In genomic region chr17:44081681-44082080, GRCh38 we compare ENCODE assay signal across 23 cellular contexts. TPM values are rescaled to one million over a fixed set of nuclear protein-coding genes. Genes with fewer than 3 reads are reported as not detected.
DNase-seq lines count a peak whose midpoint lies in the region; ATAC-seq and TF ChIP-seq lines count a peak whose summit lies in the region.
"Had no signal": no experiment of that assay in that cellular context is flagged by ENCODE, and none has a peak within 500 bp of the region (broad histone marks: within the 10 kb centered on the region; RNA-seq: fewer than 3 reads in every experiment).

No MANE protein-coding gene starts in this region.

- H3K9me3 ChIP-seq in GM23248 (ENCODE audit: low read depth) (no peaks in the 10 kb centered on the region), T-helper 17 cell (ENCODE audit: control insufficient read depth, low read length, poor library complexity, severe bottlenecking) (no peaks in the 10 kb centered on the region)
- H3K9me3 ChIP-seq: Peyer's patch, vagina had no signal

- H3K4me1 Mint-ChIP-seq in T-helper 17 cell: peaks cover 10% of the 10 kb centered on the region
- peaks cover 13 to 15% of the 10 kb centered on the region in 2 donors for H3K4me1 Mint-ChIP-seq in stimulated activated naive B cell treated with anti-CD40 and anti-IgM and Interleukin-4, amounts not matched to agents 10 μg/mL and 1 μg/mL and 100 μg/mL, for 72 hours

- peak overlapping the region; percentile 58 for H3K9ac ChIP-seq in GM23248

- no peaks in the 10 kb centered on the region for H3K27me3 Mint-ChIP-seq in T-helper 17 cell
- no peaks in the 10 kb centered on the region for H3K27me3 Mint-ChIP-seq in stimulated activated naive B cell treated with anti-CD40 and anti-IgM and Interleukin-4, amounts not matched to agents 10 μg/mL and 1 μg/mL and 100 μg/mL, for 72 hours
- H3K27me3 Mint-ChIP-seq: naive thymus-derived CD4-positive, alpha-beta T cell had no signal

- no peak overlapping the region for H2AFZ ChIP-seq in GM23248

- DNase-seq in GM23248 (peak; percentile 59), T-helper 17 cell (no peak), fibroblast of mammary gland (ENCODE audit: low read depth) (peak; percentile 70), DMS53 (lab: John Stamatoyannopoulos, UW) (no peak), ecto neural progenitor cell (ENCODE audit: low spot score) (no peak), HuH-7 (ENCODE audit: low spot score) (no peak)
- DNase-seq in stimulated activated naive B cell treated with anti-CD40 and anti-IgM and Interleukin-4, amounts not matched to agents 10 μg/mL and 1 μg/mL and 100 μg/mL, for 72 hours: no peak
- DNase-seq: activated T-cell treated with anti-CD3 and anti-CD28 coated beads, Interleukin-2, amount 50 U/mL, for 1 hour; amniotic stem cell; CD8-positive, alpha-beta T cell; cortex of kidney; GDM1; MV-4-11; naive thymus-derived CD4-positive, alpha-beta T cell; NCI-H1694; NCI-H524 treated with DMSO at 0.1 percent for 48 hours; NK-92 treated with Interleukin-12 subunit alpha and Interleukin-12 subunit beta, amount 100 ng/mL, for 24 hours; occipital lobe; Peyer's patch; stimulated activated CD4-positive, alpha-beta T cell treated with anti-CD3 and anti-CD28 coated beads, Interleukin-1b, Interleukin-23, amount 100 ng/mL, for 48 hours had no signal

- no peaks in the 10 kb centered on the region for H4K20me1 ChIP-seq in GM23248 (ENCODE audit: insufficient read depth)

- in situ Hi-C loops in GM23248 (cut with MboI): no loop called here

- 85 to 90% methylated on average over 3 of the region's 3 CpGs for WGBS in GM23248 (ENCODE audit: low coverage in 1 of 2, low lambda C conversion rate in 2 of 2, missing lambda C conversion rate in 2 of 2), 2 experiments

- TF ChIP-seq CTCF in fibroblast of mammary gland (conservative IDR thresholded peaks at IDR 0.05; ENCODE audit: control insufficient read depth, insufficient read depth, low read depth, low read length): no peak

- peaks cover 15% of the 10 kb centered on the region for H3K4me1 ChIP-seq in GM23248 (ENCODE audit: insufficient read depth)
- H3K4me1 ChIP-seq: Peyer's patch had no signal

- H3K4me3 ChIP-seq in GM23248: no peak overlapping the region
- no peak overlapping the region for H3K4me3 ChIP-seq in fibroblast of mammary gland (ENCODE audit: control insufficient read depth, low read depth, low read length)
- H3K4me3 ChIP-seq: Peyer's patch, vagina had no signal

- H3K36me3 ChIP-seq in GM23248 (ENCODE audit: low read depth): no peaks in the 10 kb centered on the region; the same call in 1 of the 2 replicates

- no peaks in the 10 kb centered on the region for H3K9me2 ChIP-seq in GM23248 (ENCODE audit: insufficient read depth)

- peaks cover 8% of the 10 kb centered on the region; the same call in 1 of the 2 replicates for H3K79me2 ChIP-seq in GM23248 (ENCODE audit: insufficient read depth)

- no peak for ATAC-seq in T-helper 17 cell
- ATAC-seq in stimulated activated naive B cell treated with anti-CD40 and anti-IgM and Interleukin-4, amounts not matched to agents 10 μg/mL and 1 μg/mL and 100 μg/mL, for 72 hours (replicated peaks): no peak
- ATAC-seq: CD8-positive, alpha-beta T cell; naive thymus-derived CD4-positive, alpha-beta T cell had no signal

- peak overlapping the region; percentile 20 for H3K4me2 ChIP-seq in GM23248 (ENCODE audit: unreplicated experiment)

- H3K4me3 Mint-ChIP-seq in T-helper 17 cell: no peak overlapping the region
- H3K4me3 Mint-ChIP-seq in stimulated activated naive B cell treated with anti-CD40 and anti-IgM and Interleukin-4, amounts not matched to agents 10 μg/mL and 1 μg/mL and 100 μg/mL, for 72 hours: no peak overlapping the region
- H3K4me3 Mint-ChIP-seq: CD8-positive, alpha-beta T cell; mesothelial cell of epicardium; naive thymus-derived CD4-positive, alpha-beta T cell; T-helper 1 cell treated with Interleukin-12 subunit alpha and Interleukin-12 subunit beta and Interleukin-4 antibody, amounts not matched to agents 30 μg/mL and 1 μg/mL, for 36 hours had no signal

- peak overlapping the region; percentile 14 for H3K27ac Mint-ChIP-seq in T-helper 17 cell
- peak overlapping the region; percentile 56 for H3K27ac Mint-ChIP-seq in stimulated activated naive B cell treated with anti-CD40 and anti-IgM and Interleukin-4, amounts not matched to agents 10 μg/mL and 1 μg/mL and 100 μg/mL, for 72 hours
- H3K27ac Mint-ChIP-seq: CD8-positive, alpha-beta T cell; mesothelial cell of epicardium; T-helper 1 cell treated with Interleukin-12 subunit alpha and Interleukin-12 subunit beta and Interleukin-4 antibody, amounts not matched to agents 30 μg/mL and 1 μg/mL, for 36 hours had no signal

- H3K9me3 Mint-ChIP-seq in stimulated activated naive B cell treated with anti-CD40 and anti-IgM and Interleukin-4, amounts not matched to agents 10 μg/mL and 1 μg/mL and 100 μg/mL, for 72 hours: no peaks in the 10 kb centered on the region
- H3K9me3 Mint-ChIP-seq: CD8-positive, alpha-beta T cell; mesothelial cell of epicardium; naive thymus-derived CD4-positive, alpha-beta T cell; T-helper 1 cell treated with Interleukin-12 subunit alpha and Interleukin-12 subunit beta and Interleukin-4 antibody, amounts not matched to agents 30 μg/mL and 1 μg/mL, for 36 hours had no signal

- peak overlapping the region; percentile 77 for H3K27ac ChIP-seq in GM23248
- H3K27ac ChIP-seq: Peyer's patch, vagina had no signal

- H3K27me3 ChIP-seq in GM23248 (replicated peaks; ENCODE audit: insufficient read depth): no peaks in the 10 kb centered on the region
- H3K27me3 ChIP-seq: Peyer's patch, vagina had no signal

- H3K36me3 Mint-ChIP-seq in T-helper 17 cell (ENCODE audit: low read depth): peaks cover 4% of the 10 kb centered on the region
- peaks cover 41 to 48% of the 10 kb centered on the region in 2 donors for H3K36me3 Mint-ChIP-seq in stimulated activated naive B cell treated with anti-CD40 and anti-IgM and Interleukin-4, amounts not matched to agents 10 μg/mL and 1 μg/mL and 100 μg/mL, for 72 hours

- peaks cover 12% of the 10 kb centered on the region; the same call in 1 of the 2 replicates for H3F3A ChIP-seq in GM23248 (ENCODE audit: insufficient read depth)

RNA-seq across cellular contexts. Expression of gene G6PC3, which starts 11.1 kb away (rescaled TPM):
- total RNA-seq in GM23248 (2014; rRNA removed; shearing (Covaris generic)): 57.4 and 68.5 TPM in 2 replicates
- polyA plus RNA-seq in GM23248 (2016; fragmentation: Nextera tagmentation; extraction: Ambion mirVana): 121 and 128 TPM in 2 replicates
- total RNA-seq in T-helper 17 cell: 10 to 100 TPM; 10.9 to 13.8 TPM

RNA-seq across cellular contexts. Expression of gene LSM12, which starts 15.2 kb away (rescaled TPM):
- total RNA-seq in GM23248 (2014; rRNA removed; shearing (Covaris generic)): 36.1 and 49.4 TPM in 2 replicates
- 122 and 125 TPM in 2 replicates for polyA plus RNA-seq in GM23248 (2016; fragmentation: Nextera tagmentation; extraction: Ambion mirVana)
- total RNA-seq in T-helper 17 cell: 10 to 100 TPM; 35.3 to 46.5 TPM

RNA-seq across cellular contexts. Expression of gene HDAC5, which starts 41.8 kb away (rescaled TPM):
- 84.4 and 98.7 TPM in 2 replicates for total RNA-seq in GM23248 (2014; rRNA removed; shearing (Covaris generic))
- 28.5 and 32.2 TPM in 2 replicates for polyA plus RNA-seq in GM23248 (2016; fragmentation: Nextera tagmentation; extraction: Ambion mirVana)
- 10 to 100 TPM; 83.6 to 96.5 TPM for total RNA-seq in T-helper 17 cell

Comparison
In these comparisons a context has a peak if more than half of its experiments do, and no peak if none do; other contexts are left out.
1. DNase-seq: peak in GM23248 (single experiment) and fibroblast of mammary gland (single experiment); none in T-helper 17 cell (0 of 3), stimulated activated naive B cell treated with anti-CD40 and anti-IgM and Interleukin-4, amounts not matched to agents 10 μg/mL and 1 μg/mL and 100 μg/mL, for 72 hours (single experiment), DMS53 (single experiment), ecto neural progenitor cell (single experiment) and HuH-7 (single experiment).